20 cellular contexts compared by ENCODE assay signal in the genomic region with DNA sequence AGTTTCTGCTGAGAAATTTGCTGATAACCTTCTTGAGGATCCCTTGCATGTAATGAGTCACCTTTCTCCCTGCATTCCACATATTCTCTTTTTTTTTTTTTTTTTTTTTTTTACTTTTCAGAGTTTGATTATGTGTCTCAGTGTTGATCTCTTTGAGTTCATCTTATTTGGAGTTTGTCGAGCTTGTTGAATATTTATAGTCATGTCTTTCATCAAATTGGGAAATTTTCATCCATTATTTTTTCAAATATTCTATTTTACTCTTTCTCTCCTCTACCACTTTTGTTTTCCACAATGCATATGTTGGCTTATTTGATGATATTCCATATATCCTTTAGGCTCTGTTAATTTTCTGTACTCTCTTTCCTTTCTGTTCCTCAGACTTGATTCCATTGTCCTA.
A peak's percentile ranks its signal among the peaks of the same experiment; 100 is the strongest.
DNase-seq lines count a peak whose midpoint lies in the region; ATAC-seq and TF ChIP-seq lines count a peak whose summit lies in the region.
"Had no signal": no experiment of that assay in that cellular context is flagged by ENCODE, and none has a peak within 500 bp of the region (broad histone marks: within the 10 kb centered on the region; RNA-seq: fewer than 3 reads in every experiment).

No MANE protein-coding gene starts in this region.

- H3K9me3 Mint-ChIP-seq in naive thymus-derived CD8-positive, alpha-beta T cell = no peaks in the 10 kb centered on the region
- H3K9me3 Mint-ChIP-seq: CD4-positive, alpha-beta T cell; CD8-positive, alpha-beta memory T cell had no signal

- no peaks in the 10 kb centered on the region for H3K27me3 ChIP-seq in breast epithelium
- H3K27me3 ChIP-seq: BE2C; BLaER1 treated with 17β-estradiol and CSF1 and Interleukin-3, amounts not matched to agents 10 nM and 100 nM had no signal

- H3K4me1 Mint-ChIP-seq in naive thymus-derived CD8-positive, alpha-beta T cell = no peaks in the 10 kb centered on the region
- H3K4me1 Mint-ChIP-seq: CD14-positive monocyte; CD8-positive, alpha-beta memory T cell had no signal

- ATAC-seq in naive thymus-derived CD8-positive, alpha-beta T cell = no peak
- ATAC-seq: A549 had no signal

- TF ChIP-seq POLR2A in breast epithelium (IDR thresholded peaks at IDR 0.05) = no peak

- H3K27ac ChIP-seq in HEK293 (ENCODE audit: extremely low read depth, low read depth, low read length) (no peak overlapping the region), breast epithelium (no peak overlapping the region)
- H3K27ac ChIP-seq: A549; BLaER1 treated with 17β-estradiol and CSF1 and Interleukin-3, amounts not matched to agents 10 nM and 100 nM had no signal

- H3K9me3 ChIP-seq in HEK293 (ENCODE audit: control insufficient read depth, insufficient read depth, low read depth, low read length) = no peaks in the 10 kb centered on the region
- no peaks in the 10 kb centered on the region for H3K9me3 ChIP-seq in breast epithelium
- H3K9me3 ChIP-seq: A549; BE2C; BLaER1 treated with 17β-estradiol and CSF1 and Interleukin-3, amounts not matched to agents 10 nM and 100 nM; HAP-1 had no signal

- H3K36me3 Mint-ChIP-seq in naive thymus-derived CD8-positive, alpha-beta T cell = no peaks in the 10 kb centered on the region
- H3K36me3 Mint-ChIP-seq: CD14-positive monocyte; CD8-positive, alpha-beta memory T cell had no signal

- H3K36me3 ChIP-seq in HEK293 (ENCODE audit: control insufficient read depth in 2 of 2, insufficient read depth in 1 of 2, low read length in 2 of 2) (no peaks in the 10 kb centered on the region), breast epithelium (no peaks in the 10 kb centered on the region)
- H3K36me3 ChIP-seq: BE2C; BLaER1 treated with 17β-estradiol and CSF1 and Interleukin-3, amounts not matched to agents 10 nM and 100 nM; HAP-1 had no signal

- TF ChIP-seq CTCF in HEK293 (tag by site-specific recombination; IDR thresholded peaks at IDR 0.05) = no peak
- TF ChIP-seq CTCF in fibroblast of the aortic adventitia (IDR thresholded peaks at IDR 0.05; ENCODE audit: insufficient read depth, low read length) = no peak
- TF ChIP-seq CTCF in breast epithelium (IDR thresholded peaks at IDR 0.05) = no peak

- H3K27me3 Mint-ChIP-seq in naive thymus-derived CD8-positive, alpha-beta T cell = peaks cover 0 to 13% (median 0%) of the 10 kb centered on the region in 5 donors
- H3K27me3 Mint-ChIP-seq: CD4-positive, alpha-beta T cell; CD8-positive, alpha-beta memory T cell had no signal

- POLR2A ChIA-PET in HEK293 (lab: Yijun Ruan, JAX) = no interaction called here
- POLR2A ChIA-PET in naive thymus-derived CD8-positive, alpha-beta T cell (lab: Charles Lee) = no interaction called here

- CTCF ChIA-PET in HEK293 (lab: Yijun Ruan, JAX) = no interaction called here

- no peaks in the 10 kb centered on the region for H3K4me1 ChIP-seq in HEK293 (ENCODE audit: control insufficient read depth, insufficient read depth, low read length)
- no peaks in the 10 kb centered on the region for H3K4me1 ChIP-seq in breast epithelium
- H3K4me1 ChIP-seq: A549; BE2C; BLaER1 treated with 17β-estradiol and CSF1 and Interleukin-3, amounts not matched to agents 10 nM and 100 nM; HAP-1 had no signal

- H3K4me3 Mint-ChIP-seq in naive thymus-derived CD8-positive, alpha-beta T cell = no peak overlapping the region
- H3K4me3 Mint-ChIP-seq: CD14-positive monocyte; CD4-positive, alpha-beta T cell; CD8-positive, alpha-beta memory T cell had no signal

- intact Hi-C loops in breast epithelium (cut with DNase I; ENCODE audit: low total_unique reads) = no loop called here

- no peak overlapping the region for H3K4me3 ChIP-seq in HEK293 (ENCODE audit: low read depth, low read length)
- no peak overlapping the region for H3K4me3 ChIP-seq in fibroblast of the aortic adventitia (ENCODE audit: low read depth, low read length)
- no peak overlapping the region for H3K4me3 ChIP-seq in breast epithelium
- H3K4me3 ChIP-seq: A549; BLaER1 treated with 17β-estradiol and CSF1 and Interleukin-3, amounts not matched to agents 10 nM and 100 nM; HAP-1 had no signal

- DNase-seq in NCI-H226 = peak; percentile 73
- DNase-seq in fibroblast of the aortic adventitia (ENCODE audit: low read depth) = peak; percentile 14
- no peak for DNase-seq in naive thymus-derived CD8-positive, alpha-beta T cell
- DNase-seq in breast epithelium (ENCODE audit: low spot score in 2 of 2) = no peak
- no peak for DNase-seq in midbrain (lab: John Stamatoyannopoulos, UW)
- DNase-seq: 8988T; ACHN; AML-193; BE2C; CD4-positive, alpha-beta T cell; CD8-positive, alpha-beta memory T cell; DMS 273 treated with DMSO at 0.1 percent for 48 hours; DMS79; GF-D8; GOT3 had no signal

- no peak overlapping the region for H3K27ac Mint-ChIP-seq in naive thymus-derived CD8-positive, alpha-beta T cell
- H3K27ac Mint-ChIP-seq: CD14-positive monocyte; CD4-positive, alpha-beta T cell; CD8-positive, alpha-beta memory T cell had no signal

TF ChIP-seq in HEK293, 187 proteins besides CTCF, POLR2A, EP300 and RAD21:
- no peak for TF ChIP-seq ZNF701 (tag by site-specific recombination; IDR thresholded peaks at IDR 0.05)
- no peak for TF ChIP-seq PBX3 (CRISPR knock-in tag; IDR thresholded peaks at IDR 0.05)
- no peak for TF ChIP-seq ZNF623 (tag by site-specific recombination; IDR thresholded peaks at IDR 0.05)
- TF ChIP-seq, protein P1, sequence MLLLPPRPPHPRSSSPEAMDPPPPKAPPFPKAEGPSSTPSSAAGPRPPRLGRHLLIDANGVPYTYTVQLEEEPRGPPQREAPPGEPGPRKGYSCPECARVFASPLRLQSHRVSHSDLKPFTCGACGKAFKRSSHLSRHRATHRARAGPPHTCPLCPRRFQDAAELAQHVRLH (tag by site-specific recombination; IDR thresholded peaks at IDR 0.05) = no peak
- no peak for TF ChIP-seq IKZF3 (tag by site-specific recombination; IDR thresholded peaks at IDR 0.05)
- TF ChIP-seq ZNF24 (tag by site-specific recombination; IDR thresholded peaks at IDR 0.05) = no peak
- no peak for TF ChIP-seq YY1 (tag by site-specific recombination; IDR thresholded peaks at IDR 0.05)
- TF ChIP-seq ZNF558 (tag by site-specific recombination; IDR thresholded peaks at IDR 0.05) = peak; percentile 93
- TF ChIP-seq, protein P2, sequence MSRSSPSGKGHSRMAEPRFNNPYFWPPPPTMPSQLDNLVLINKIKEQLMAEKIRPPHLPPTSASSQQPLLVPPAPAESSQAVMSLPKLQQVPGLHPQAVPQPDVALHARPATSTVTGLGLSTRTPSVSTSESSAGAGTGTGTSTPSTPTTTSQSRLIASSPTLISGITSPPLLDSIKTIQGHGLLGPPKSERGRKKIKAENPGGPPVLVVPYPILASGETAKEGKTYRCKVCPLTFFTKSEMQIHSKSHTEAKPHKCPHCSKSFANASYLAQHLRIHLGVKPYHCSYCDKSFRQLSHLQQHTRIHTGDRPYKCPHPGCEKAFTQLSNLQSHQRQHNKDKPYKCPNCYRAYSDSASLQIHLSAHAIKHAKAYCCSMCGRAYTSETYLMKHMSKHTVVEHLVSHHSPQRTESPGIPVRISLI (tag by site-specific recombination; IDR thresholded peaks at IDR 0.05) = 0 out of 2 replicates have a peak, but pooled peaks have one; percentile 20

Comparison
In these comparisons a context has a peak if more than half of its experiments do, and no peak if none do; other contexts are left out.
1. DNase-seq: peak in NCI-H226 (single experiment) and fibroblast of the aortic adventitia (single experiment); none in naive thymus-derived CD8-positive, alpha-beta T cell (0 of 10), breast epithelium (0 of 2) and midbrain (single experiment).